Comparison of ENCODE assay signal across 8 cellular contexts in the genomic region with DNA sequence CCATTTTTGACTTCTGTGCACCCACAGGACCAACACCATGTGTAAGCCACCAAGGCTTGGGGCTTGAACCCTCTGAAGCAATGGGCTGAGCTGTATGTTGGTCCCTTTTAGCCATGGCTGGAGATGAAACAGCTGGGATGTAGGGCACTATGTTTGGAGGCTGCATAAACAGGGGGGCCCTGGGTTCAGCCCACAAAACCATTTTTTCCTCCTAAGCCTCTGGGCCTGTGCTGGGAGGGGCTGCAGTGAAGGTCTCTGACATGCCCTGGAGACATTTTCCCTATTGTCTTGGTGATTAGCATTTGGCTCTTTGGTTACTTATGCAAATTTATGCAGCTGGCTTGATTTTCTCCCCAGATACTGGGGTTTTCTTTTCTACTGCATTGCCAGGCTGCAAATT.
"Had no signal": no experiment of that assay in that cellular context is flagged by ENCODE, and none has a peak within 500 bp of the region (broad histone marks: within the 10 kb centered on the region; RNA-seq: fewer than 3 reads in every experiment).

No MANE protein-coding gene starts in this region.

- FAIRE-seq: G401.6, GM12878, GM12891, GM12892, GM18507, GM19239 had no signal

- ATAC-seq: GM12878 had no signal

- DNase-seq: GDM1, GF-D8 had no signal

- H3K4me3 ChIP-seq: GM12878 had no signal
